In genomic region chr17:77638229-77638628, GRCh38 we compare ENCODE assay signal across 16 cellular contexts.
DNase-seq lines count a peak whose midpoint lies in the region; ATAC-seq, FAIRE-seq and TF ChIP-seq lines count a peak whose summit lies in the region.
"Had no signal": no experiment of that assay in that cellular context is flagged by ENCODE, and none has a peak within 500 bp of the region (broad histone marks: within the 10 kb centered on the region; RNA-seq: fewer than 3 reads in every experiment).

No MANE protein-coding gene starts in this region.

- H3K27me3 ChIP-seq in SK-N-SH (ENCODE audit: insufficient read depth) (peaks cover 10% of the 10 kb centered on the region), neural cell (ENCODE audit: insufficient read depth, low read depth, low read length) (no peaks in the 10 kb centered on the region)
- H3K27me3 ChIP-seq: BLaER1 had no signal

- DNase-seq in SK-N-SH (peak; percentile 56), urothelium cell line (ENCODE audit: low spot score) (no peak), GM19238 (ENCODE audit: insufficient read length, low spot score) (no peak), left lobe of liver (ENCODE audit: low spot score) (no peak)
- DNase-seq: AML-193; Caco-2; CD8-positive, alpha-beta memory T cell; DMS53; GF-D8 had no signal

- POLR2A ChIA-PET in SK-N-SH (lab: Yijun Ruan, JAX) = no interaction called here

- H4K20me1 ChIP-seq in SK-N-SH (ENCODE audit: insufficient read depth) (no peaks in the 10 kb centered on the region), neural cell (ENCODE audit: insufficient read depth) (no peaks in the 10 kb centered on the region)
- H4K20me1 ChIP-seq: BLaER1 had no signal

- TF ChIP-seq EP300 in SK-N-SH (IDR thresholded peaks at IDR 0.05; ENCODE audit: borderline replicate concordance in 1 of 2, low read depth in 1 of 2, low read length in 1 of 2) (no peak), neural cell (conservative IDR thresholded peaks at IDR 0.05; ENCODE audit: poor library complexity, severe bottlenecking) (no peak)

- no peak overlapping the region for H3K4me2 ChIP-seq in SK-N-SH
- peak overlapping the region; percentile 20 for H3K4me2 ChIP-seq in neural cell (ENCODE audit: low read length)
- H3K4me2 ChIP-seq: BLaER1, GM23338 had no signal

- WGBS in SK-N-SH (ENCODE audit: low lambda C conversion rate) = 57% methylated on average over 8 of the region's 8 CpGs

- ATAC-seq in SK-N-SH treated with all-trans-retinoic acid at 6 μM for 48 hours (no peak), GM19035 (IDR thresholded peaks at IDR 0.05; ENCODE audit: unreplicated experiment) (no peak), left lobe of liver (no peak)

- FAIRE-seq in urothelium cell line (lab: Jason Lieb, UNC) = peak; percentile 65

- peaks cover 0 to 16% of the 10 kb centered on the region in 2 experiments; a peak in 1 of 4 replicates for H3K4me1 ChIP-seq in SK-N-SH (ENCODE audit: control insufficient read depth in 1 of 2, insufficient read depth in 2 of 2, low read depth in 1 of 2, low read length in 1 of 2)
- H3K4me1 ChIP-seq: Caco-2 had no signal

- TF ChIP-seq CTCF in SK-N-SH (IDR thresholded peaks at IDR 0.05) (no peak), neural cell (IDR thresholded peaks at IDR 0.05; ENCODE audit: poor library complexity, severe bottlenecking) (peak; percentile 18)

- H3K27ac ChIP-seq in SK-N-SH (ENCODE audit: low read depth in 2 of 2, low read length in 1 of 2) (no peak overlapping the region), cingulate gyrus (ENCODE audit: low read depth, low read length) (peak overlapping the region; percentile 10), neural cell (ENCODE audit: low read length) (peak overlapping the region; percentile 99)
- H3K27ac ChIP-seq: 22Rv1, BLaER1 had no signal

- H3K9me3 ChIP-seq in SK-N-SH (no peaks in the 10 kb centered on the region), neural cell (ENCODE audit: low read length) (no peaks in the 10 kb centered on the region)
- H3K9me3 ChIP-seq: BLaER1, Caco-2 had no signal

- CTCF ChIA-PET in SK-N-SH (lab: Yijun Ruan, JAX) = interaction anchor here (0.7 to 2.1 kb wide), 3 partner anchors 8 to 110 kb away, joined by 3 to 7 read pairs (median 6); no protein-coding TSS in a partner anchor

- H3K9me2 ChIP-seq in SK-N-SH = no peaks in the 10 kb centered on the region
- H3K9me2 ChIP-seq in neural cell (ENCODE audit: insufficient read depth, low read length) = no peaks in the 10 kb centered on the region

- no peak overlapping the region for H3K9ac ChIP-seq in SK-N-SH
- H3K9ac ChIP-seq in neural cell (ENCODE audit: low read length) = peak overlapping the region; percentile 75
- H3K9ac ChIP-seq: BLaER1 had no signal

- H2AFZ ChIP-seq in SK-N-SH (ENCODE audit: low read depth) (no peak overlapping the region), neural cell (ENCODE audit: low read depth, low read length) (peak overlapping the region; percentile 30)
- H2AFZ ChIP-seq: GM23338 had no signal

- H3K36me3 ChIP-seq in SK-N-SH (replicated peaks in 1 of 2; ENCODE audit: control insufficient read depth in 1 of 2, insufficient read depth in 2 of 2, low read length in 1 of 2) (no peaks in the 10 kb centered on the region), neural cell (ENCODE audit: insufficient read depth, low read length) (no peaks in the 10 kb centered on the region)
- H3K36me3 ChIP-seq: BLaER1 had no signal

- H3F3A ChIP-seq in SK-N-SH (replicated peaks; ENCODE audit: insufficient read depth) = no peaks in the 10 kb centered on the region
- peaks cover 14% of the 10 kb centered on the region for H3F3A ChIP-seq in neural cell (ENCODE audit: insufficient read depth, low read length, poor library complexity, severe bottlenecking)

- H3K4me3 ChIP-seq in SK-N-SH (ENCODE audit: low read depth in 2 of 2, low read length in 1 of 2) (no peak overlapping the region), neural cell (ENCODE audit: low read length) (peak overlapping the region; percentile 57)
- H3K4me3 ChIP-seq: BLaER1, GM23338 had no signal

- no peak; the same call in 1 of the 2 replicates for TF ChIP-seq RAD21 in SK-N-SH (IDR thresholded peaks at IDR 0.05; ENCODE audit: low read length)
- peak; percentile 53 for TF ChIP-seq RAD21 in neural cell (conservative IDR thresholded peaks at IDR 0.05)

- H3K79me2 ChIP-seq in SK-N-SH (ENCODE audit: insufficient read depth) (no peaks in the 10 kb centered on the region), neural cell (replicated peaks; ENCODE audit: insufficient read depth, low read length) (no peaks in the 10 kb centered on the region)

TF ChIP-seq in SK-N-SH, 30 proteins besides CTCF, POLR2A, EP300 and RAD21 (continues in another document):
- TF ChIP-seq GATA2 (CRISPR knock-in tag; IDR thresholded peaks at IDR 0.05) = no peak
- no peak for TF ChIP-seq POLR2AphosphoS5 (IDR thresholded peaks at IDR 0.05; ENCODE audit: low read depth, low read length)
- TF ChIP-seq MEF2A (IDR thresholded peaks at IDR 0.05; ENCODE audit: borderline replicate concordance, low read depth) = no peak
- TF ChIP-seq RCOR1 (IDR thresholded peaks at IDR 0.05; ENCODE audit: low read length) = no peak
- TF ChIP-seq IRF3 (IDR thresholded peaks at IDR 0.05; ENCODE audit: low read depth, low read length) = no peak
- TF ChIP-seq FOSL2 (IDR thresholded peaks at IDR 0.05; ENCODE audit: borderline replicate concordance, low read depth) = no peak
- no peak for TF ChIP-seq ELF1 (IDR thresholded peaks at IDR 0.05)
- no peak for TF ChIP-seq TAF1 (IDR thresholded peaks at IDR 0.05; ENCODE audit: borderline replicate concordance, low read depth, low read length)
- no peak for TF ChIP-seq TEAD4 (IDR thresholded peaks at IDR 0.05; ENCODE audit: borderline replicate concordance, insufficient read depth)
- no peak for TF ChIP-seq TCF12 (IDR thresholded peaks at IDR 0.05)
- no peak for TF ChIP-seq CHD2 (IDR thresholded peaks at IDR 0.05; ENCODE audit: low read length, partially characterized antibody)
- TF ChIP-seq JUND (IDR thresholded peaks at IDR 0.05) = no peak

TF ChIP-seq in SK-N-SH treated with all-trans-retinoic acid at 6 μM for 48 hours, 23 proteins besides CTCF, POLR2A, EP300 and RAD21:
- no peak for TF ChIP-seq ESRRG (CRISPR knock-in tag; IDR thresholded peaks at IDR 0.05)
- TF ChIP-seq ZNF70 (CRISPR knock-in tag; IDR thresholded peaks at IDR 0.05) = no peak
- no peak for TF ChIP-seq OSR1 (CRISPR knock-in tag; IDR thresholded peaks at IDR 0.05)
- no peak for TF ChIP-seq PPARA (CRISPR knock-in tag; IDR thresholded peaks at IDR 0.05; ENCODE audit: borderline replicate concordance)

TF ChIP-seq in neural cell, 6 proteins besides CTCF, POLR2A, EP300 and RAD21:
- no peak for TF ChIP-seq MXI1 (conservative IDR thresholded peaks at IDR 0.05; ENCODE audit: poor library complexity, severe bottlenecking)
- TF ChIP-seq POLR2AphosphoS5 (IDR thresholded peaks at IDR 0.05) = no peak
- no peak for TF ChIP-seq REST (IDR thresholded peaks at IDR 0.05; ENCODE audit: borderline replicate concordance)
- TF ChIP-seq TAF1 (IDR thresholded peaks at IDR 0.05; ENCODE audit: low read depth) = no peak
- TF ChIP-seq EZH2 (IDR thresholded peaks at IDR 0.05; ENCODE audit: borderline replicate concordance, insufficient read depth, low read length, poor library complexity, severe bottlenecking) = no peak
- peak; percentile 40 for TF ChIP-seq SMC3 (conservative IDR thresholded peaks at IDR 0.05; ENCODE audit: poor library complexity)
TF ChIP-seq in neural cell: peak in this region for 1.

Comparison
In these comparisons a context has a peak if more than half of its experiments do, and no peak if none do; other contexts are left out.
1. H3K27ac ChIP-seq: peak in cingulate gyrus (single experiment) and neural cell (single experiment); none in SK-N-SH (0 of 2).